In genomic region chr2:24917731-24918325, GRCh38 we compare ENCODE assay signal across 11 cellular contexts. TPM values are rescaled to one million over a fixed set of nuclear protein-coding genes. Genes with fewer than 3 reads are reported as not detected.
A peak's percentile ranks its signal among the peaks of the same experiment; 100 is the strongest.
DNase-seq lines count a peak whose midpoint lies in the region; ATAC-seq and TF ChIP-seq lines count a peak whose summit lies in the region.
"Had no signal": no experiment of that assay in that cellular context is flagged by ENCODE, and none has a peak within 500 bp of the region (broad histone marks: within the 10 kb centered on the region; RNA-seq: fewer than 3 reads in every experiment).

No MANE protein-coding gene starts in this region.

- WGBS in stomach, 5 donors = 88 to 92% (median 89%) methylated on average over 12 of the region's 12 CpGs

- peaks cover 31% of the 10 kb centered on the region for H3K36me3 Mint-ChIP-seq in activated CD4-positive, alpha-beta T cell treated with anti-CD3 and anti-CD28 coated beads, Interleukin-2, amount 10 ng/mL, durations not matched to agents 24 days and 14 days (ENCODE audit: low read depth)
- peaks cover 13% of the 10 kb centered on the region for H3K36me3 Mint-ChIP-seq in activated T-helper 1 cell treated with anti-CD3 and anti-CD28 coated beads, Interleukin-12 subunit alpha, Interleukin-12 subunit beta, Interleukin-2, Interleukin-4 antibody, amounts not matched to agents 30 ng/mL and 10 ng/mL and 1 ng/mL, durations not matched to agents 14 hours and 24 hours and 36 hours (ENCODE audit: low read depth)

- TF ChIP-seq POLR2A in stomach (IDR thresholded peaks at IDR 0.05) = no peak

- H3K4me3 ChIP-seq in lower lobe of right lung (peak overlapping the region; percentile 69), stomach (peak overlapping the region; percentile 64 to 90 (median 72))
- H3K4me3 ChIP-seq: A549 had no signal

- no peaks in the 10 kb centered on the region for H3K36me3 ChIP-seq in lower lobe of right lung
- peaks cover 0 to 9% (median 3%) of the 10 kb centered on the region in 4 donors for H3K36me3 ChIP-seq in stomach
- H3K36me3 ChIP-seq: thyroid gland had no signal

- no peaks in the 10 kb centered on the region for H3K9me3 Mint-ChIP-seq in activated CD4-positive, alpha-beta T cell treated with anti-CD3 and anti-CD28 coated beads, Interleukin-2, amount 10 ng/mL, durations not matched to agents 24 days and 14 days
- H3K9me3 Mint-ChIP-seq in activated T-helper 1 cell treated with anti-CD3 and anti-CD28 coated beads, Interleukin-12 subunit alpha, Interleukin-12 subunit beta, Interleukin-2, Interleukin-4 antibody, amounts not matched to agents 30 ng/mL and 10 ng/mL and 1 ng/mL, durations not matched to agents 14 hours and 24 hours and 36 hours = no peaks in the 10 kb centered on the region

- peaks cover 2% of the 10 kb centered on the region for H3K27me3 Mint-ChIP-seq in activated CD4-positive, alpha-beta T cell treated with anti-CD3 and anti-CD28 coated beads, Interleukin-2, amount 10 ng/mL, durations not matched to agents 24 days and 14 days
- peaks cover 2% of the 10 kb centered on the region for H3K27me3 Mint-ChIP-seq in activated T-helper 1 cell treated with anti-CD3 and anti-CD28 coated beads, Interleukin-12 subunit alpha, Interleukin-12 subunit beta, Interleukin-2, Interleukin-4 antibody, amounts not matched to agents 30 ng/mL and 10 ng/mL and 1 ng/mL, durations not matched to agents 14 hours and 24 hours and 36 hours (ENCODE audit: insufficient read depth)

- no peak overlapping the region for H3K27ac ChIP-seq in lower lobe of right lung
- H3K27ac ChIP-seq in stomach = peak overlapping the region in 1 of 5 donors; percentile 84
- H3K27ac ChIP-seq: A549 had no signal

- intact Hi-C loops in activated CD4-positive, alpha-beta T cell treated with anti-CD3 and anti-CD28 coated beads, Interleukin-2, amount 10 ng/mL, durations not matched to agents 24 days and 14 days (cut with micrococcal nuclease) = no loop called here
- intact Hi-C loops in activated T-helper 1 cell treated with anti-CD3 and anti-CD28 coated beads, Interleukin-12 subunit alpha, Interleukin-12 subunit beta, Interleukin-2, Interleukin-4 antibody, amounts not matched to agents 30 ng/mL and 10 ng/mL and 1 ng/mL, durations not matched to agents 14 hours and 24 hours and 36 hours (cut with micrococcal nuclease) = no loop called here
- intact Hi-C loops in lower lobe of right lung (cut with DNase I) (no loop called here), stomach (cut with DNase I; ENCODE audit: low total_unique reads) (no loop called here)

- H3K27ac Mint-ChIP-seq in activated CD4-positive, alpha-beta T cell treated with anti-CD3 and anti-CD28 coated beads, Interleukin-2, amount 10 ng/mL, durations not matched to agents 24 days and 14 days = peak overlapping the region; percentile 67
- H3K27ac Mint-ChIP-seq in activated T-helper 1 cell treated with anti-CD3 and anti-CD28 coated beads, Interleukin-12 subunit alpha, Interleukin-12 subunit beta, Interleukin-2, Interleukin-4 antibody, amounts not matched to agents 30 ng/mL and 10 ng/mL and 1 ng/mL, durations not matched to agents 14 hours and 24 hours and 36 hours = peak overlapping the region; percentile 67

- ATAC-seq in lower lobe of right lung = no peak
- no peak for ATAC-seq in HG03196 (IDR thresholded peaks at IDR 0.05; ENCODE audit: unreplicated experiment)
- ATAC-seq in HG03432 (IDR thresholded peaks at IDR 0.05; ENCODE audit: unreplicated experiment) = no peak
- ATAC-seq: A549 had no signal

- H3K9me3 ChIP-seq in lower lobe of right lung (no peaks in the 10 kb centered on the region), stomach (no peaks in the 10 kb centered on the region)
- H3K9me3 ChIP-seq: A549, thyroid gland had no signal

- H3K4me1 ChIP-seq in lower lobe of right lung (peaks cover 14% of the 10 kb centered on the region), stomach (peaks cover 8 to 52% (median 37%) of the 10 kb centered on the region in 4 donors)
- H3K4me1 ChIP-seq: thyroid gland had no signal

- no peak for DNase-seq in activated CD4-positive, alpha-beta T cell treated with anti-CD3 and anti-CD28 coated beads, Interleukin-2, amount 10 ng/mL, durations not matched to agents 24 days and 14 days
- DNase-seq in activated CD4-positive, alpha-beta T cell treated with anti-CD3 and anti-CD28 coated beads for 48 hours = no peak
- no peak for DNase-seq in activated T-helper 1 cell treated with anti-CD3 and anti-CD28 coated beads, Interleukin-12 subunit alpha, Interleukin-12 subunit beta, Interleukin-2, Interleukin-4 antibody, amounts not matched to agents 30 ng/mL and 10 ng/mL and 1 ng/mL, durations not matched to agents 14 hours and 24 hours and 36 hours (ENCODE audit: low spot score)
- DNase-seq in lower lobe of right lung = no peak
- DNase-seq in stomach = no peak
- DNase-seq in OCI-M2 (lab: John Stamatoyannopoulos, UW; ENCODE audit: unreplicated experiment) = no peak
- DNase-seq: NCI-H524, thyroid gland had no signal

- TF ChIP-seq EP300 in stomach (IDR thresholded peaks at IDR 0.05) = no peak

- peaks cover 36% of the 10 kb centered on the region for H3K4me1 Mint-ChIP-seq in activated CD4-positive, alpha-beta T cell treated with anti-CD3 and anti-CD28 coated beads, Interleukin-2, amount 10 ng/mL, durations not matched to agents 24 days and 14 days
- peaks cover 32% of the 10 kb centered on the region for H3K4me1 Mint-ChIP-seq in activated T-helper 1 cell treated with anti-CD3 and anti-CD28 coated beads, Interleukin-12 subunit alpha, Interleukin-12 subunit beta, Interleukin-2, Interleukin-4 antibody, amounts not matched to agents 30 ng/mL and 10 ng/mL and 1 ng/mL, durations not matched to agents 14 hours and 24 hours and 36 hours (ENCODE audit: low read depth)

- H3K27me3 ChIP-seq in lower lobe of right lung (ENCODE audit: low read depth) (no peaks in the 10 kb centered on the region), stomach (no peaks in the 10 kb centered on the region)
- H3K27me3 ChIP-seq: thyroid gland had no signal

- peak overlapping the region; percentile 90 for H3K4me3 Mint-ChIP-seq in activated CD4-positive, alpha-beta T cell treated with anti-CD3 and anti-CD28 coated beads, Interleukin-2, amount 10 ng/mL, durations not matched to agents 24 days and 14 days
- peak overlapping the region; percentile 93 for H3K4me3 Mint-ChIP-seq in activated T-helper 1 cell treated with anti-CD3 and anti-CD28 coated beads, Interleukin-12 subunit alpha, Interleukin-12 subunit beta, Interleukin-2, Interleukin-4 antibody, amounts not matched to agents 30 ng/mL and 10 ng/mL and 1 ng/mL, durations not matched to agents 14 hours and 24 hours and 36 hours

- TF ChIP-seq CTCF in lower lobe of right lung (IDR thresholded peaks at IDR 0.05) (no peak), stomach (IDR thresholded peaks at IDR 0.05) (no peak)

RNA-seq across cellular contexts. Expression of gene ADCY3, which starts 2.2 kb away (rescaled TPM):
- total RNA-seq in activated CD4-positive, alpha-beta T cell treated with anti-CD3 and anti-CD28 coated beads, Interleukin-2, amount 10 ng/mL, durations not matched to agents 24 days and 14 days = 103 and 108 TPM in 2 replicates
- 101 and 108 TPM in 2 replicates for total RNA-seq in activated T-helper 1 cell treated with anti-CD3 and anti-CD28 coated beads, Interleukin-12 subunit alpha, Interleukin-12 subunit beta, Interleukin-2, Interleukin-4 antibody, amounts not matched to agents 30 ng/mL and 10 ng/mL and 1 ng/mL, durations not matched to agents 14 hours and 24 hours and 36 hours
- total RNA-seq in lower lobe of right lung (36.1 TPM), stomach (100 to 1,000 TPM in 1 of 5 donors, 10 to 100 TPM in 4; 11.6 to 339 (median 32.2) TPM)
- polyA plus RNA-seq in stomach = 10 to 100 TPM in 2 of 3 donors, 1 to 10 TPM in 1; 5.2 to 21.7 (median 11.8) TPM

RNA-seq across cellular contexts. Expression of gene DNAJC27, which starts 53.9 kb away (rescaled TPM):
- total RNA-seq in activated CD4-positive, alpha-beta T cell treated with anti-CD3 and anti-CD28 coated beads, Interleukin-2, amount 10 ng/mL, durations not matched to agents 24 days and 14 days = 6.9 and 7.0 TPM in 2 replicates
- total RNA-seq in activated T-helper 1 cell treated with anti-CD3 and anti-CD28 coated beads, Interleukin-12 subunit alpha, Interleukin-12 subunit beta, Interleukin-2, Interleukin-4 antibody, amounts not matched to agents 30 ng/mL and 10 ng/mL and 1 ng/mL, durations not matched to agents 14 hours and 24 hours and 36 hours = 6.3 and 7.0 TPM in 2 replicates
- 5.0 TPM for total RNA-seq in lower lobe of right lung
- 10 to 100 TPM in 2 of 5 donors, 1 to 10 TPM in 2, under 1 TPM in 1; under 0.01 to 59.8 (median 4.9) TPM for total RNA-seq in stomach
- 1 to 10 TPM; 1.5 to 2.1 (median 1.7) TPM for polyA plus RNA-seq in stomach
